Comparison of ENCODE assay signal across 16 cellular contexts in the genomic region with DNA sequence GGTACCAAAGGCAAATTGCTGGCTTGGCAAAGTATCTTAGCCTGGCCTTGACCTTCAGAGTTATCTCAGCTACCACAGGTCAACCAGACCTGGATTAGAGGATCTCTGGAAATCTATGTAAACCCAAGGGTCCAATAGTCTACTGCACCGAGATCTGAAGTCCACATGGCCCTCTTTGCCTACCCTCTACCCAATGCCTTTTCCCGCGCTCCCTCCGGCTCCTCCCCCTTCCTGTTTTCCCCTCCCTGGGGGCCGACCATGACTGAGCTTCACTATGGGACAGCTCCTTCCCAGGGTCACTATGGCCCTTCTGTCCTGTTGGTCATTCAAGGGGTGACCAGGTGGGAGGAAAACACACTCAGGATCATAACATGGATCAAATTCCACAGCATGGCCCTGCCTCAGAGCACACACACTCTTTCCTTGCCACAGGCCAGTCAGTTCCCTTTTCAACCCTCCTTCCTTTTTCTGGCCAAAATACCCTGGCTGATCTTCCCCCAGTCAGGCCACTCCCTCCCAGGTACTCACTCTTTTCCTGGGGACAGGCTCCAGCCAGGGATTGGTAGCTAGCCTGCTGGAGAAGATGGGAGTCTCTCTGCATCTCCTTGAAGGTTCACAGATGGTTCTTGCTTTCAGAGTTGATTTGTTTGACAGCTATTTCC. TPM values are rescaled to one million over a fixed set of nuclear protein-coding genes. Genes with fewer than 3 reads are reported as not detected.
A peak's percentile ranks its signal among the peaks of the same experiment; 100 is the strongest.
DNase-seq lines count a peak whose midpoint lies in the region; ATAC-seq and TF ChIP-seq lines count a peak whose summit lies in the region.
"Had no signal": no experiment of that assay in that cellular context is flagged by ENCODE, and none has a peak within 500 bp of the region (broad histone marks: within the 10 kb centered on the region; RNA-seq: fewer than 3 reads in every experiment).

No MANE protein-coding gene starts in this region.

- ATAC-seq in WTC11, result peak; percentile 65
- ATAC-seq in GM21717 (IDR thresholded peaks at IDR 0.05; ENCODE audit: unreplicated experiment), result no peak
- ATAC-seq in GM18520 (IDR thresholded peaks at IDR 0.05; ENCODE audit: unreplicated experiment), result no peak

- no peak overlapping the region for H3K4me3 Mint-ChIP-seq in WTC11

- peak; percentile 16 for DNase-seq in GDM1 (lab: John Stamatoyannopoulos, UW)
- peak; percentile 19 for DNase-seq in NOMO-1 treated with DMSO at 0.1 percent for 48 hours (lab: John Stamatoyannopoulos, UW; ENCODE audit: unreplicated experiment)
- DNase-seq in WTC11 (ENCODE audit: low spot score), result no peak
- DNase-seq in osteoblast (ENCODE audit: insufficient read length, low spot score, missing footprints), result peak; percentile 18
- DNase-seq in activated CD4-positive, alpha-beta T cell treated with anti-CD3 and anti-CD28 coated beads, Interleukin-2, amount 50 U/mL, for 48 hours, result no peak
- DNase-seq in NCI-H526 treated with DMSO at 0.1 percent for 48 hours (lab: John Stamatoyannopoulos, UW), result no peak
- DNase-seq: ACHN, BE2C, NCI-H1105 treated with DMSO at 0.1 percent for 48 hours, NCI-H187, NCI-H446 treated with DMSO at 0.1 percent for 48 hours, NCI-H774, T-helper 1 cell had no signal

- POLR2A ChIA-PET in WTC11 (lab: Charles Lee), result no interaction called here

- H3K4me1 Mint-ChIP-seq in WTC11, result peaks cover 5% of the 10 kb centered on the region

- peaks cover 47% of the 10 kb centered on the region for H3K27me3 ChIP-seq in osteoblast (ENCODE audit: insufficient read depth, low read length)

- H3K9me3 Mint-ChIP-seq in WTC11, result peaks cover 5% of the 10 kb centered on the region

- TF ChIP-seq CTCF in WTC11 (IDR thresholded peaks at IDR 0.05) (no peak), osteoblast (IDR thresholded peaks at IDR 0.05; ENCODE audit: extremely low read depth, low read depth, low read length) (no peak)

- H3K27ac ChIP-seq in osteoblast (ENCODE audit: low read depth, low read length), result no peak overlapping the region
- H3K27ac ChIP-seq: RWPE1 had no signal

- H4K20me1 ChIP-seq in osteoblast (ENCODE audit: insufficient read depth, low read length), result no peaks in the 10 kb centered on the region

- H3K79me2 ChIP-seq in osteoblast (ENCODE audit: insufficient read depth, low read length), result no peaks in the 10 kb centered on the region

- no peaks in the 10 kb centered on the region for H3K36me3 Mint-ChIP-seq in WTC11

- H3K4me2 ChIP-seq in osteoblast (ENCODE audit: insufficient read depth, low read length), result no peak overlapping the region

- peaks cover 20% of the 10 kb centered on the region for H3K27me3 Mint-ChIP-seq in WTC11 (ENCODE audit: low read depth)

- no peak overlapping the region for H2AFZ ChIP-seq in osteoblast (ENCODE audit: low read length)

- H3K4me1 ChIP-seq in osteoblast (ENCODE audit: insufficient read depth, low read length), result no peaks in the 10 kb centered on the region
- H3K4me1 ChIP-seq: BE2C had no signal

- H3K27ac Mint-ChIP-seq in WTC11, result no peak overlapping the region

- no peaks in the 10 kb centered on the region for H3K9me3 ChIP-seq in osteoblast (ENCODE audit: low read depth, low read length)
- H3K9me3 ChIP-seq: BE2C had no signal

- H3K4me3 ChIP-seq in osteoblast (ENCODE audit: insufficient read depth, low read length), result no peak overlapping the region

- CTCF ChIA-PET in WTC11 (lab: Charles Lee), result interaction anchor here (0.8 to 1.9 kb wide), 6 partner anchors 11 to 279 kb away, joined by 3 to 6 read pairs (median 4); no protein-coding TSS in a partner anchor

- no peaks in the 10 kb centered on the region for H3K36me3 ChIP-seq in osteoblast (ENCODE audit: insufficient read depth, low read length)
- H3K36me3 ChIP-seq: BE2C had no signal

TF ChIP-seq in WTC11, 78 proteins besides CTCF, POLR2A, EP300 and RAD21 (continues in another document):
- no peak for TF ChIP-seq ZNF317 (CRISPR knock-in tag; IDR thresholded peaks at IDR 0.05; ENCODE audit: borderline replicate concordance, low read depth)
- TF ChIP-seq ZNF232 (CRISPR knock-in tag; IDR thresholded peaks at IDR 0.05), result no peak
- no peak for TF ChIP-seq STAT6 (CRISPR knock-in tag; conservative IDR thresholded peaks at IDR 0.05; ENCODE audit: low read depth)
- TF ChIP-seq SMAD3 (CRISPR knock-in tag; IDR thresholded peaks at IDR 0.05; ENCODE audit: borderline replicate concordance), result no peak
- TF ChIP-seq NFE2L1 (CRISPR knock-in tag; IDR thresholded peaks at IDR 0.05), result no peak
- TF ChIP-seq CREB1 (CRISPR knock-in tag; IDR thresholded peaks at IDR 0.05), result no peak
- TF ChIP-seq, protein P1, sequence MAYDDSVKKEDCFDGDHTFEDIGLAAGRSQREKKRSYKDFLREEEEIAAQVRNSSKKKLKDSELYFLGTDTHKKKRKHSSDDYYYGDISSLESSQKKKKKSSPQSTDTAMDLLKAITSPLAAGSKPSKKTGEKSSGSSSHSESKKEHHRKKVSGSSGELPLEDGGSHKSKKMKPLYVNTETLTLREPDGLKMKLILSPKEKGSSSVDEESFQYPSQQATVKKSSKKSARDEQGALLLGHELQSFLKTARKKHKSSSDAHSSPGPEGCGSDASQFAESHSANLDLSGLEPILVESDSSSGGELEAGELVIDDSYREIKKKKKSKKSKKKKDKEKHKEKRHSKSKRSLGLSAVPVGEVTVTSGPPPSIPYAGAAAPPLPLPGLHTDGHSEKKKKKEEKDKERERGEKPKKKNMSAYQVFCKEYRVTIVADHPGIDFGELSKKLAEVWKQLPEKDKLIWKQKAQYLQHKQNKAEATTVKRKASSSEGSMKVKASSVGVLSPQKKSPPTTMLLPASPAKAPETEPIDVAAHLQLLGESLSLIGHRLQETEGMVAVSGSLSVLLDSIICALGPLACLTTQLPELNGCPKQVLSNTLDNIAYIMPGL (CRISPR knock-in tag; IDR thresholded peaks at IDR 0.05), result no peak
- no peak for TF ChIP-seq ZNF532 (CRISPR knock-in tag; IDR thresholded peaks at IDR 0.05; ENCODE audit: borderline replicate concordance)
- no peak for TF ChIP-seq TEAD4 (CRISPR knock-in tag; IDR thresholded peaks at IDR 0.05)
- TF ChIP-seq TEAD1 (CRISPR knock-in tag; IDR thresholded peaks at IDR 0.05), result no peak
- TF ChIP-seq EMX1 (CRISPR knock-in tag; IDR thresholded peaks at IDR 0.05), result no peak
- no peak for TF ChIP-seq NR2C2 (CRISPR knock-in tag; IDR thresholded peaks at IDR 0.05)

RNA-seq across cellular contexts. Expression of gene TMEM183A, which starts 19.1 kb away (rescaled TPM):
- total RNA-seq in WTC11 (2021) (97.4 to 108 TPM (median 99.8 TPM) in 3 replicates), osteoblast (116 and 118 TPM in 2 replicates)

RNA-seq across cellular contexts. Expression of gene CYB5R1, which starts 21.0 kb away (rescaled TPM):
- total RNA-seq in WTC11 (2021) (15.6 to 18.4 TPM (median 17.6 TPM) in 3 replicates), osteoblast (49.2 and 60.8 TPM in 2 replicates)

RNA-seq across cellular contexts. Expression of gene ADIPOR1, which starts 29.9 kb away (rescaled TPM):
- total RNA-seq in WTC11 (2021), result 68.7 to 73.2 TPM (median 72.6 TPM) in 3 replicates
- total RNA-seq in osteoblast, result 91.9 and 104 TPM in 2 replicates

RNA-seq across cellular contexts. Expression of gene PPFIA4, which starts 38.2 kb away (rescaled TPM):
- total RNA-seq in WTC11 (2021) (21.1 to 24.9 TPM (median 22.7 TPM) in 3 replicates), osteoblast (8.0 and 10.9 TPM in 2 replicates)

Comparison
In these comparisons a context has a peak if more than half of its experiments do, and no peak if none do; other contexts are left out.
1. DNase-seq: peak in GDM1 (single experiment), NOMO-1 treated with DMSO at 0.1 percent for 48 hours (single experiment) and osteoblast (single experiment); none in WTC11 (single experiment), activated CD4-positive, alpha-beta T cell treated with anti-CD3 and anti-CD28 coated beads, Interleukin-2, amount 50 U/mL, for 48 hours (0 of 2) and NCI-H526 treated with DMSO at 0.1 percent for 48 hours (single experiment).